8 cellular contexts compared by ENCODE assay signal in the genomic region with DNA sequence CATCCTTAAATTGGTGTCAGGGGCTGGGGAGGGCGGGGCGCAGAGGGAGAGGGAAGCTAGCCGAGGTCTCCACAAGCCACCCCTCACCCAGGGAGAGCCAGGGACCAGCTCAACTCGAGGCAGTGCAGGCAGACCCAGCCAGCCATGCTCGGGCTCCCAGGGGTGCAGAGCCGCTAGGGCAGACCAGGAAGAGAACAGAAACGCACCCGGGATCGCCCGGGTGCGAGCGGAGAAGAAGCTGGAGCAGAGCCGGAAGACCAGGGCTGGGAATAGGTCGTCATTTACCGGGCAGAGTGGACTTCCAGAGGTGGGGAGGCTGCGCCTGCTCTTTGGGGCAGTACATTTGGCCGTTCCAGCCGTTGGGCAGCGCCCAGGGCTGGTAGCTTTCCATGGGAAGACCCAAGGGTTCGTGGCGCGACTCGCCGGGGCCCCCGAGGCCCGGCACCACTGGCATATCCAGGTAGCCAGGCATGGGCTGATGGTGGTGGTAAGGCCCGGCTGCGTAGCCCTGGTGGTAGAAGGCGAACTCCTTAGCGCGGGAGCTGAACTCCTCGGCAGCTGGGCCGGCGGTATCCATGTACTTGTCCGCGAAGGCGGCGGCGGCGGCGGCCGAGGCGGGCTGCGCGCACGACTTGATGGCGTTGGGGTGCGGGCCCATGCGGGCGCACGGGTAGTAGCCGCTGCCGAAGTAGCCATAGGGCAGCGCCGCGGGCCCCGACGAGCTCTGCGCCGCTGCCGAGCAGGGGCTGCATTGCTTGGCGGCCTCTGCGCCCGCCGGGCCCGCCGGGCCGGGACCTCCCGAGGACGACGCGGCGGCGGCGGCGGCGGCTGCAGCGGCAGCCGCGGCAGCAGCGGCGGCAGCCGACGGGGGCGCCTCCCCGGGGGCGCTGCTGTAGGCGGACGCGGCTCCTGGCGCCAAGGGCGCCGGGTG. TPM values are rescaled to one million over a fixed set of nuclear protein-coding genes. Genes with fewer than 3 reads are reported as not detected.
DNase-seq lines count a peak whose midpoint lies in the region; ATAC-seq and TF ChIP-seq lines count a peak whose summit lies in the region.

No MANE protein-coding gene starts in this region.

- H3K4me3 ChIP-seq in upper lobe of left lung: peak overlapping the region in 3 of 4 donors; percentile 29 to 43 (median 32)

- CTCF ChIA-PET in activated naive CD4-positive, alpha-beta T cell treated with anti-CD3 and anti-CD28 coated beads for 36 hours (lab: Charles Lee): interaction anchor here (0.6 to 1.7 kb wide), 6 partner anchors 12 to 723 kb away, joined by 3 read pairs; no protein-coding TSS in a partner anchor

- ATAC-seq in SK-N-SH treated with all-trans-retinoic acid at 6 μM for 48 hours (peak; percentile 9), upper lobe of left lung (ENCODE audit: low FRiP score in 2 of 2) (peak in 1 of 2 donors; percentile 10), GM21423 (IDR thresholded peaks at IDR 0.05; ENCODE audit: unreplicated experiment) (no peak), HG02588 (IDR thresholded peaks at IDR 0.05; ENCODE audit: unreplicated experiment) (no peak)

- H3K4me1 Mint-ChIP-seq in activated naive CD4-positive, alpha-beta T cell treated with anti-CD3 and anti-CD28 coated beads for 36 hours (ENCODE audit: low read depth): peaks cover 34% of the 10 kb centered on the region
- H3K4me1 Mint-ChIP-seq in immature natural killer cell: peaks cover 28 to 37% of the 10 kb centered on the region in 2 donors

- H3K36me3 Mint-ChIP-seq in activated naive CD4-positive, alpha-beta T cell treated with anti-CD3 and anti-CD28 coated beads for 36 hours (ENCODE audit: low read depth): no peaks in the 10 kb centered on the region
- no peaks in the 10 kb centered on the region for H3K36me3 Mint-ChIP-seq in immature natural killer cell

- no peak for TF ChIP-seq EP300 in upper lobe of left lung (IDR thresholded peaks at IDR 0.05)

- H3K4me1 ChIP-seq in upper lobe of left lung: peaks cover 24 to 41% (median 29%) of the 10 kb centered on the region in 4 donors

- no peaks in the 10 kb centered on the region for H3K36me3 ChIP-seq in upper lobe of left lung

- H3K4me3 Mint-ChIP-seq in activated naive CD4-positive, alpha-beta T cell treated with anti-CD3 and anti-CD28 coated beads for 36 hours: peak overlapping the region; percentile 58
- peak overlapping the region; percentile 45 to 80 (median 63) for H3K4me3 Mint-ChIP-seq in immature natural killer cell

- H3K9me3 ChIP-seq in upper lobe of left lung: no peaks in the 10 kb centered on the region

- no peak for DNase-seq in activated naive CD4-positive, alpha-beta T cell treated with anti-CD3 and anti-CD28 coated beads for 36 hours
- no peak for DNase-seq in activated naive CD4-positive, alpha-beta T cell treated with Interleukin-2 at 50 U/mL for 16 hours
- no peak for DNase-seq in immature natural killer cell
- peak in 1 of 2 donors; percentile 88 for DNase-seq in upper lobe of left lung
- DNase-seq in stimulated activated naive CD4-positive, alpha-beta T cell treated with Interleukin-2 at 50 U/mL for 16 hours (lab: John Stamatoyannopoulos, UW): no peak

- 6 to 9% methylated on average over 24 to 31 of the region's 93 CpGs for WGBS in upper lobe of left lung, 2 donors

- H3K27me3 ChIP-seq in upper lobe of left lung: peaks cover 6 to 92% (median 59%) of the 10 kb centered on the region in 4 donors

- H3K27ac ChIP-seq in upper lobe of left lung: no peak overlapping the region

- TF ChIP-seq CTCF in upper lobe of left lung (IDR thresholded peaks at IDR 0.05): peak in 1 of 6 experiments; percentile 19

- no peaks in the 10 kb centered on the region for H3K9me3 Mint-ChIP-seq in activated naive CD4-positive, alpha-beta T cell treated with anti-CD3 and anti-CD28 coated beads for 36 hours
- no peaks in the 10 kb centered on the region for H3K9me3 Mint-ChIP-seq in immature natural killer cell

- H3K27me3 Mint-ChIP-seq in activated naive CD4-positive, alpha-beta T cell treated with anti-CD3 and anti-CD28 coated beads for 36 hours (ENCODE audit: low read depth): peaks cover 78% of the 10 kb centered on the region
- H3K27me3 Mint-ChIP-seq in immature natural killer cell (ENCODE audit: low read depth in 3 of 3): peaks cover 37 to 84% (median 78%) of the 10 kb centered on the region in 3 donors

- intact Hi-C loops in activated naive CD4-positive, alpha-beta T cell treated with anti-CD3 and anti-CD28 coated beads for 36 hours (cut with micrococcal nuclease): no loop called here

- H3K27ac Mint-ChIP-seq in activated naive CD4-positive, alpha-beta T cell treated with anti-CD3 and anti-CD28 coated beads for 36 hours: no peak overlapping the region
- peak overlapping the region in 1 of 6 donors; percentile 63 for H3K27ac Mint-ChIP-seq in immature natural killer cell

- TF ChIP-seq POLR2A in upper lobe of left lung (IDR thresholded peaks at IDR 0.05): no peak

TF ChIP-seq in SK-N-SH treated with all-trans-retinoic acid at 6 μM for 48 hours, 23 proteins besides CTCF, POLR2A, EP300 and RAD21:
- peak; percentile 100 for TF ChIP-seq CSDC2 (CRISPR knock-in tag; IDR thresholded peaks at IDR 0.05)
- no peak for TF ChIP-seq GLIS3 (CRISPR knock-in tag; IDR thresholded peaks at IDR 0.05)
- TF ChIP-seq, protein P1, sequence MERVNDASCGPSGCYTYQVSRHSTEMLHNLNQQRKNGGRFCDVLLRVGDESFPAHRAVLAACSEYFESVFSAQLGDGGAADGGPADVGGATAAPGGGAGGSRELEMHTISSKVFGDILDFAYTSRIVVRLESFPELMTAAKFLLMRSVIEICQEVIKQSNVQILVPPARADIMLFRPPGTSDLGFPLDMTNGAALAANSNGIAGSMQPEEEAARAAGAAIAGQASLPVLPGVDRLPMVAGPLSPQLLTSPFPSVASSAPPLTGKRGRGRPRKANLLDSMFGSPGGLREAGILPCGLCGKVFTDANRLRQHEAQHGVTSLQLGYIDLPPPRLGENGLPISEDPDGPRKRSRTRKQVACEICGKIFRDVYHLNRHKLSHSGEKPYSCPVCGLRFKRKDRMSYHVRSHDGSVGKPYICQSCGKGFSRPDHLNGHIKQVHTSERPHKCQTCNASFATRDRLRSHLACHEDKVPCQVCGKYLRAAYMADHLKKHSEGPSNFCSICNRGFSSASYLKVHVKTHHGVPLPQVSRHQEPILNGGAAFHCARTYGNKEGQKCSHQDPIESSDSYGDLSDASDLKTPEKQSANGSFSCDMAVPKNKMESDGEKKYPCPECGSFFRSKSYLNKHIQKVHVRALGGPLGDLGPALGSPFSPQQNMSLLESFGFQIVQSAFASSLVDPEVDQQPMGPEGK (CRISPR knock-in tag; IDR thresholded peaks at IDR 0.05; ENCODE audit: borderline replicate concordance): no peak
- TF ChIP-seq SNAI2 (CRISPR knock-in tag; IDR thresholded peaks at IDR 0.05): peak; percentile 67
- TF ChIP-seq, protein P2, sequence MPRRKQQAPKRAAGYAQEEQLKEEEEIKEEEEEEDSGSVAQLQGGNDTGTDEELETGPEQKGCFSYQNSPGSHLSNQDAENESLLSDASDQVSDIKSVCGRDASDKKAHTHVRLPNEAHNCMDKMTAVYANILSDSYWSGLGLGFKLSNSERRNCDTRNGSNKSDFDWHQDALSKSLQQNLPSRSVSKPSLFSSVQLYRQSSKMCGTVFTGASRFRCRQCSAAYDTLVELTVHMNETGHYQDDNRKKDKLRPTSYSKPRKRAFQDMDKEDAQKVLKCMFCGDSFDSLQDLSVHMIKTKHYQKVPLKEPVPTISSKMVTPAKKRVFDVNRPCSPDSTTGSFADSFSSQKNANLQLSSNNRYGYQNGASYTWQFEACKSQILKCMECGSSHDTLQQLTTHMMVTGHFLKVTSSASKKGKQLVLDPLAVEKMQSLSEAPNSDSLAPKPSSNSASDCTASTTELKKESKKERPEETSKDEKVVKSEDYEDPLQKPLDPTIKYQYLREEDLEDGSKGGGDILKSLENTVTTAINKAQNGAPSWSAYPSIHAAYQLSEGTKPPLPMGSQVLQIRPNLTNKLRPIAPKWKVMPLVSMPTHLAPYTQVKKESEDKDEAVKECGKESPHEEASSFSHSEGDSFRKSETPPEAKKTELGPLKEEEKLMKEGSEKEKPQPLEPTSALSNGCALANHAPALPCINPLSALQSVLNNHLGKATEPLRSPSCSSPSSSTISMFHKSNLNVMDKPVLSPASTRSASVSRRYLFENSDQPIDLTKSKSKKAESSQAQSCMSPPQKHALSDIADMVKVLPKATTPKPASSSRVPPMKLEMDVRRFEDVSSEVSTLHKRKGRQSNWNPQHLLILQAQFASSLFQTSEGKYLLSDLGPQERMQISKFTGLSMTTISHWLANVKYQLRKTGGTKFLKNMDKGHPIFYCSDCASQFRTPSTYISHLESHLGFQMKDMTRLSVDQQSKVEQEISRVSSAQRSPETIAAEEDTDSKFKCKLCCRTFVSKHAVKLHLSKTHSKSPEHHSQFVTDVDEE (CRISPR knock-in tag; IDR thresholded peaks at IDR 0.05): peak; percentile 100
- TF ChIP-seq PPARA (CRISPR knock-in tag; IDR thresholded peaks at IDR 0.05; ENCODE audit: borderline replicate concordance): no peak

RNA-seq across cellular contexts. Expression of a gene that starts 0.8 kb away (rescaled TPM):
- not detected for total RNA-seq in activated naive CD4-positive, alpha-beta T cell treated with anti-CD3 and anti-CD28 coated beads for 36 hours
- not detected for polyA plus RNA-seq in immature natural killer cell
- total RNA-seq in upper lobe of left lung: not detected

RNA-seq across cellular contexts. Expression of a gene that starts 14.1 kb away (rescaled TPM):
- total RNA-seq in activated naive CD4-positive, alpha-beta T cell treated with anti-CD3 and anti-CD28 coated beads for 36 hours: not detected
- polyA plus RNA-seq in immature natural killer cell: not detected
- not detected for total RNA-seq in upper lobe of left lung

RNA-seq across cellular contexts. Expression of a gene that starts 25.0 kb away (rescaled TPM):
- total RNA-seq in activated naive CD4-positive, alpha-beta T cell treated with anti-CD3 and anti-CD28 coated beads for 36 hours: not detected
- 10 to 100 TPM in 1 of 3 donors, 1 to 10 TPM in 2; 4.2 to 17.3 (median 6.2) TPM for polyA plus RNA-seq in immature natural killer cell
- under 1 TPM in 2 of 6 donors, not detected in 4; 0.15 to 0.24 TPM for total RNA-seq in upper lobe of left lung

RNA-seq across cellular contexts. Expression of a gene that starts 33.8 kb away (rescaled TPM):
- not detected for total RNA-seq in activated naive CD4-positive, alpha-beta T cell treated with anti-CD3 and anti-CD28 coated beads for 36 hours
- 1 to 10 TPM; 1.6 to 3.1 (median 1.8) TPM for polyA plus RNA-seq in immature natural killer cell
- total RNA-seq in upper lobe of left lung: 1 to 10 TPM in 2 of 6 donors, under 1 TPM in 3, not detected in 1; 0.30 to 6.1 (median 0.49) TPM

RNA-seq across cellular contexts. Expression of a gene that starts 42.7 kb away (rescaled TPM):
- total RNA-seq in activated naive CD4-positive, alpha-beta T cell treated with anti-CD3 and anti-CD28 coated beads for 36 hours: not detected
- polyA plus RNA-seq in immature natural killer cell: 1 to 10 TPM in 2 of 3 donors, not detected in 1; 1.0 to 4.2 TPM
- total RNA-seq in upper lobe of left lung: 1 to 10 TPM in 3 of 6 donors, under 1 TPM in 1, not detected in 2; 0.46 to 3.3 (median 2.5) TPM
